Comparison of ENCODE assay signal across 8 cellular contexts in genomic region chr1:155135416-155136197, GRCh38. TPM values are rescaled to one million over a fixed set of nuclear protein-coding genes. Genes with fewer than 3 reads are reported as not detected.
DNase-seq lines count a peak whose midpoint lies in the region; ATAC-seq, FAIRE-seq and TF ChIP-seq lines count a peak whose summit lies in the region.

Gene SLC50A1, plus strand, starts transcription at chr1:155135852. Its CDS starts 60 bp downstream, at chr1:155135912.

- H3K4me1 Mint-ChIP-seq in central memory CD8-positive, alpha-beta T cell = peaks cover 42% of the 10 kb centered on the region

- intact Hi-C loops in kidney (cut with DNase I) = no loop called here

- no peaks in the 10 kb centered on the region for H3K9me3 Mint-ChIP-seq in central memory CD8-positive, alpha-beta T cell

- H3K27ac Mint-ChIP-seq in central memory CD8-positive, alpha-beta T cell (ENCODE audit: low read depth) = peak within 1 kb of the TSS; percentile 100

- H3K9me3 ChIP-seq in kidney (ENCODE audit: control insufficient read depth in 1 of 2, low read length in 2 of 2) = no peaks in the 10 kb centered on the region

- TF ChIP-seq CTCF in AG10803 (conservative IDR thresholded peaks at IDR 0.05; ENCODE audit: low read length) (no peak), kidney (IDR thresholded peaks at IDR 0.05; ENCODE audit: borderline replicate concordance, extremely low read depth, insufficient read depth) (peak; percentile 33)

- DNase-seq in AG10803 (ENCODE audit: low read depth) = peak; percentile 93
- DNase-seq in NCI-H460 (ENCODE audit: extremely low read depth, low read depth) = peak; percentile 91
- peak; percentile 84 to 90 for DNase-seq in central memory CD8-positive, alpha-beta T cell (ENCODE audit: low spot score in 2 of 2)
- peak; percentile 98 for DNase-seq in kidney
- peak; percentile 81 to 89 for DNase-seq in stimulated activated CD4-positive, alpha-beta T cell treated with anti-CD3 and anti-CD28 coated beads, Interleukin-15, amount 100 ng/mL, for 1 hour (ENCODE audit: low read depth in 1 of 2, low spot score in 1 of 2)

- H3K4me1 ChIP-seq in kidney (ENCODE audit: control insufficient read depth in 1 of 2, insufficient read depth in 1 of 2, low read depth in 1 of 2, low read length in 2 of 2) = peaks cover 21 to 43% of the 10 kb centered on the region in 2 donors

- peaks cover 7% of the 10 kb centered on the region for H3K27me3 Mint-ChIP-seq in central memory CD8-positive, alpha-beta T cell

- TF ChIP-seq POLR2A in GM19099 (IDR thresholded peaks at IDR 0.05; ENCODE audit: extremely low read depth, insufficient read length, low read depth) = peak; percentile 90

- peak within 1 kb of the TSS; percentile 99 to 100 for H3K27ac ChIP-seq in kidney (ENCODE audit: low read depth in 2 of 2, low read length in 2 of 2)

- FAIRE-seq in kidney (lab: Jason Lieb, UNC) = no peak

- peak within 1 kb of the TSS; percentile 97 for H3K9ac ChIP-seq in kidney (ENCODE audit: low read length in 2 of 2)

- peak within 1 kb of the TSS; percentile 99 for H3K4me3 Mint-ChIP-seq in central memory CD8-positive, alpha-beta T cell

- ATAC-seq in HG03432 (IDR thresholded peaks at IDR 0.05; ENCODE audit: unreplicated experiment) = peak; percentile 81
- ATAC-seq in activated CD4-positive, CD25-positive, alpha-beta regulatory T cell treated with anti-CD3 and anti-CD28 coated beads, Interleukin-2, amount 50 U/mL, for 24 hours = peak; percentile 81 to 86
- peak; percentile 83 for ATAC-seq in central memory CD8-positive, alpha-beta T cell (replicated peaks; ENCODE audit: extremely low read depth, poor library complexity, severe bottlenecking)

- peak within 1 kb of the TSS; percentile 97 for H3K4me3 ChIP-seq in AG10803 (ENCODE audit: low read length)
- H3K4me3 ChIP-seq in kidney (ENCODE audit: low read length in 2 of 2) = peak within 1 kb of the TSS; percentile 84 to 89

- peaks cover 9% of the 10 kb centered on the region for H3K36me3 Mint-ChIP-seq in central memory CD8-positive, alpha-beta T cell (ENCODE audit: insufficient read depth)

- peaks cover 23 to 31% of the 10 kb centered on the region in 2 donors for H3K36me3 ChIP-seq in kidney (ENCODE audit: control insufficient read depth in 1 of 2, insufficient read depth in 2 of 2, low read length in 2 of 2)

RNA-seq across cellular contexts. Expression of gene SLC50A1, which starts in this region (rescaled TPM):
- 49.7 and 53.4 TPM in 2 replicates for total RNA-seq in NCI-H460 (2014; rRNA removed; shearing (Covaris generic))
- 40.9 and 45.2 TPM in 2 replicates for polyA plus RNA-seq in NCI-H460 (2014; cell fraction: nucleus; rRNA removed)
- 34.8 TPM for total RNA-seq in kidney
- 61.8 TPM for polyA plus RNA-seq in kidney (ENCODE audit: insufficient read depth, low read depth, low replicate concordance)

Comparison
In these comparisons a context has a peak if more than half of its experiments do, and no peak if none do; other contexts are left out.
1. Peak in every context shown above with its lines: DNase-seq, ATAC-seq, H3K4me3 ChIP-seq and H3K27ac ChIP-seq.